ENCODE assay signal across 1 cellular context in genomic region chr1:225923381-225923691, GRCh38.
TF ChIP-seq lines count a peak whose summit lies in the region.

No MANE protein-coding gene starts in this region.

TF ChIP-seq in HEK293, 187 proteins besides CTCF, POLR2A, EP300 and RAD21 (continued from another document):
- TF ChIP-seq, protein P1, sequence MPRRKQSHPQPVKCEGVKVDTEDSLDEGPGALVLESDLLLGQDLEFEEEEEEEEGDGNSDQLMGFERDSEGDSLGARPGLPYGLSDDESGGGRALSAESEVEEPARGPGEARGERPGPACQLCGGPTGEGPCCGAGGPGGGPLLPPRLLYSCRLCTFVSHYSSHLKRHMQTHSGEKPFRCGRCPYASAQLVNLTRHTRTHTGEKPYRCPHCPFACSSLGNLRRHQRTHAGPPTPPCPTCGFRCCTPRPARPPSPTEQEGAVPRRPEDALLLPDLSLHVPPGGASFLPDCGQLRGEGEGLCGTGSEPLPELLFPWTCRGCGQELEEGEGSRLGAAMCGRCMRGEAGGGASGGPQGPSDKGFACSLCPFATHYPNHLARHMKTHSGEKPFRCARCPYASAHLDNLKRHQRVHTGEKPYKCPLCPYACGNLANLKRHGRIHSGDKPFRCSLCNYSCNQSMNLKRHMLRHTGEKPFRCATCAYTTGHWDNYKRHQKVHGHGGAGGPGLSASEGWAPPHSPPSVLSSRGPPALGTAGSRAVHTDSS (tag by site-specific recombination; IDR thresholded peaks at IDR 0.05): 0 out of 2 replicates have a peak, but pooled peaks have one; percentile 14
